9 cellular contexts compared by ENCODE assay signal in the genomic region with DNA sequence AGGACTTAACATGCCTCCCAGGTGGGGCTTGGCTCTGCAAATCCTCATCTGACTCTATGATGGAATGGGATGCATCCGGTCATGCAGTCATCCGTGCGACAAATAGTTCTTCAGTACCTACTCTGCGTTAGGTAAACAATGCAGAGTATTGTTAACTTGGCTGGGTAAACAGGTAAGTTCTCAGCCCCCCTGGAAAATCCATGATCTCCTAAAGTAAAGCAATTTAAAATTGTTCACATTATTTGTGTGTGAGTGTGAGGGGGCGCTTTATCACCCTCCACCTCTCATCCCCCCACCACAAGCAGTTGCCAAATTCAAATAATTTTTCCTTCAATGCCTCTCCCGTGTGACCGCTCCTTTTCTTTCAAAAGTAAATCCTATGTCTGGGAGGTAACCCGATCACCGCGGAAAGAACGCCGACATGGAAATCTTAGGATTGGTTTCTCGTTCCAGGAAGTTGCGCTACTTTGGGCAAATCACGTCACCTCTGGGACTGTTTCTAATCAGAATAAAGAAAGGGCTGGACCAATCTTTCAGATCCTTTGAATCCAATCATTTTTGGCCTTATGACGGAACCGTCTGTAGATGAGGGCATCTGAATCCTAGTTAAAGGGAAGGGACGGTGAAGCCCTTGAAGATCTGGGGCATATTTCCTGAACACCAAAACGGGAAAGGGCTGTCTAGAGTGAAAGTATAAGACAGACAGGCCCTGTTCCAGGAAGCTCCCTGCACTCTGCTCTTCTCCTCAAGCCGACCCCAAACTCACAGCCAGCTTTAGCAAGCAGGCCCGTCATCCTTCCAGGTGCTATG. TPM values are rescaled to one million over a fixed set of nuclear protein-coding genes. Genes with fewer than 3 reads are reported as not detected.
DNase-seq lines count a peak whose midpoint lies in the region; ATAC-seq and TF ChIP-seq lines count a peak whose summit lies in the region.
"Had no signal": no experiment of that assay in that cellular context is flagged by ENCODE, and none has a peak within 500 bp of the region (broad histone marks: within the 10 kb centered on the region; RNA-seq: fewer than 3 reads in every experiment).

No MANE protein-coding gene starts in this region.

- H3K4me3 Mint-ChIP-seq in HFFc6, result peak overlapping the region; percentile 80; the same call in 1 of the 2 replicates

- TF ChIP-seq POLR2A in body of pancreas (IDR thresholded peaks at IDR 0.05), result peak in 2 of 3 donors; percentile 16 to 40

- ATAC-seq in body of pancreas (peak; percentile 90), GM18870 (IDR thresholded peaks at IDR 0.05; ENCODE audit: unreplicated experiment) (no peak)

- H3K9me3 Mint-ChIP-seq in HFFc6, result no peaks in the 10 kb centered on the region

- H3K4me3 ChIP-seq in body of pancreas, result no peak overlapping the region
- peak overlapping the region; percentile 35 for H3K4me3 ChIP-seq in smooth muscle cell

- DNase-seq in HFFc6 (no peak), body of pancreas (peak; percentile 60 to 75 (median 68)), iris pigment epithelial cell (ENCODE audit: low read depth) (peak; percentile 87), smooth muscle cell (lab: John Stamatoyannopoulos, UW; ENCODE audit: unreplicated experiment) (no peak), GOT3 (lab: John Stamatoyannopoulos, UW) (no peak)
- no peak for DNase-seq in activated CD8-positive, alpha-beta memory T cell treated with anti-CD3 and anti-CD28 coated beads, Interleukin-2, amount 50 U/mL, for 4 hours
- DNase-seq in stimulated activated CD4-positive, alpha-beta T cell treated with anti-CD3 and anti-CD28 coated beads, Interleukin-4, amount 100 ng/mL, for 24 hours, result no peak
- DNase-seq: stimulated activated CD4-positive, alpha-beta T cell treated with anti-CD3 and anti-CD28 coated beads, Interleukin-4, amount 100 ng/mL, for 4 hours had no signal

- H3K27ac Mint-ChIP-seq in HFFc6, result peak overlapping the region; percentile 43; the same call in 1 of the 2 replicates

- H3K4me2 ChIP-seq in smooth muscle cell, result peak overlapping the region; percentile 78

- no peaks in the 10 kb centered on the region for H3K36me3 Mint-ChIP-seq in HFFc6 (ENCODE audit: low read depth)

- peaks cover 7% of the 10 kb centered on the region for H3F3A ChIP-seq in smooth muscle cell (ENCODE audit: low read depth)

- H3K27me3 Mint-ChIP-seq in HFFc6 (ENCODE audit: insufficient read depth), result peaks cover 10% of the 10 kb centered on the region

- H3K27me3 ChIP-seq in body of pancreas (no peaks in the 10 kb centered on the region), smooth muscle cell (ENCODE audit: low read depth) (no peaks in the 10 kb centered on the region)

- H3K36me3 ChIP-seq in body of pancreas (replicated peaks in 1 of 2; ENCODE audit: insufficient read depth in 1 of 2, low read depth in 2 of 2) (no peaks in the 10 kb centered on the region), smooth muscle cell (ENCODE audit: low read depth) (no peaks in the 10 kb centered on the region)

- H3K27ac ChIP-seq in body of pancreas (peak overlapping the region in 3 of 4 donors; percentile 53 to 72 (median 53)), smooth muscle cell (ENCODE audit: low read depth) (peak overlapping the region; percentile 45)

- intact Hi-C loops in body of pancreas (cut with DNase I), result no loop called here

- H3K9me3 ChIP-seq in body of pancreas (no peaks in the 10 kb centered on the region), smooth muscle cell (replicated peaks; ENCODE audit: low read depth) (no peaks in the 10 kb centered on the region)

- no peaks in the 10 kb centered on the region for H3K79me2 ChIP-seq in smooth muscle cell (ENCODE audit: low read depth)

- H3K4me1 ChIP-seq in body of pancreas (peaks cover 7% of the 10 kb centered on the region), smooth muscle cell (ENCODE audit: low read depth) (peaks cover 39% of the 10 kb centered on the region)

- 28 to 30% methylated on average over 20 to 21 of the region's 21 CpGs for WGBS in body of pancreas, 2 donors
- 31% methylated on average over 21 of the region's 21 CpGs for WGBS in smooth muscle cell (ENCODE audit: low lambda C conversion rate)

- H4K20me1 ChIP-seq in smooth muscle cell (ENCODE audit: low read depth), result no peaks in the 10 kb centered on the region

- peak overlapping the region; percentile 57 for H3K9ac ChIP-seq in smooth muscle cell (ENCODE audit: low read depth)

- TF ChIP-seq CTCF in HFFc6 (IDR thresholded peaks at IDR 0.05) (no peak), body of pancreas (IDR thresholded peaks at IDR 0.05) (no peak), smooth muscle cell (IDR thresholded peaks at IDR 0.05; ENCODE audit: borderline replicate concordance, insufficient read depth, poor library complexity, severe bottlenecking) (no peak)

- H3K4me1 Mint-ChIP-seq in HFFc6 (ENCODE audit: low read depth), result peaks cover 27% of the 10 kb centered on the region

- H2AFZ ChIP-seq in smooth muscle cell (ENCODE audit: low read depth), result peak overlapping the region; percentile 98

RNA-seq across cellular contexts. Expression of a gene that starts 44.0 kb away (rescaled TPM):
- total RNA-seq in HFFc6 (2021; fragmentation: NEBNext Ultra II Directional; extraction: Animal tissue kit (Norgen Biotek cat#: 25700)), result 10 to 100 TPM; 10.3 to 24.5 (median 16.0) TPM
- total RNA-seq in body of pancreas (10 to 100 TPM; 24.4 to 34.5 TPM), smooth muscle cell (101 and 103 TPM in 2 replicates)
- 41.6 and 49.2 TPM in 2 replicates for polyA plus RNA-seq in smooth muscle cell

Comparison
In these comparisons a context has a peak if more than half of its experiments do, and no peak if none do; other contexts are left out.
1. DNase-seq: peak in body of pancreas (4 of 4) and iris pigment epithelial cell (single experiment); none in HFFc6 (single experiment), smooth muscle cell (single experiment), GOT3 (single experiment), activated CD8-positive, alpha-beta memory T cell treated with anti-CD3 and anti-CD28 coated beads, Interleukin-2, amount 50 U/mL, for 4 hours (single experiment) and stimulated activated CD4-positive, alpha-beta T cell treated with anti-CD3 and anti-CD28 coated beads, Interleukin-4, amount 100 ng/mL, for 24 hours (single experiment).